Comparison of ENCODE assay signal across 13 cellular contexts in genomic region chr6:79335133-79335674, GRCh38.
DNase-seq lines count a peak whose midpoint lies in the region; ATAC-seq, FAIRE-seq and TF ChIP-seq lines count a peak whose summit lies in the region.
"Had no signal": no experiment of that assay in that cellular context is flagged by ENCODE, and none has a peak within 500 bp of the region (broad histone marks: within the 10 kb centered on the region; RNA-seq: fewer than 3 reads in every experiment).

No MANE protein-coding gene starts in this region.

- peaks cover 3% of the 10 kb centered on the region for H3K4me1 Mint-ChIP-seq in activated T-helper 17 cell treated with anti-CD3 and anti-CD28 coated beads, Interleukin-2, amount 50 U/mL, for 72 hours
- H3K4me1 Mint-ChIP-seq: central memory CD8-positive, alpha-beta T cell; naive thymus-derived CD8-positive, alpha-beta T cell had no signal

- no peaks in the 10 kb centered on the region for H3K9me3 Mint-ChIP-seq in activated T-helper 17 cell treated with anti-CD3 and anti-CD28 coated beads, Interleukin-2, amount 50 U/mL, for 72 hours
- H3K9me3 Mint-ChIP-seq: central memory CD8-positive, alpha-beta T cell; naive thymus-derived CD8-positive, alpha-beta T cell had no signal

- peak overlapping the region; percentile 44 for H3K27ac Mint-ChIP-seq in activated T-helper 17 cell treated with anti-CD3 and anti-CD28 coated beads, Interleukin-2, amount 50 U/mL, for 72 hours
- H3K27ac Mint-ChIP-seq: naive thymus-derived CD8-positive, alpha-beta T cell had no signal

- H3K4me3 Mint-ChIP-seq in activated T-helper 17 cell treated with anti-CD3 and anti-CD28 coated beads, Interleukin-2, amount 50 U/mL, for 72 hours = no peak overlapping the region
- H3K4me3 Mint-ChIP-seq: central memory CD8-positive, alpha-beta T cell; naive thymus-derived CD8-positive, alpha-beta T cell had no signal

- peak; percentile 46 for DNase-seq in GM20000 (ENCODE audit: low spot score)
- DNase-seq in COLO668 (lab: John Stamatoyannopoulos, UW; ENCODE audit: unreplicated experiment) = no peak
- no peak for DNase-seq in left colon
- DNase-seq in urothelium cell line (ENCODE audit: low spot score) = no peak
- DNase-seq in coronary artery (ENCODE audit: low spot score) = no peak
- DNase-seq: naive thymus-derived CD8-positive, alpha-beta T cell; NCI-H1694 treated with DMSO at 0.1 percent for 48 hours; SHP77; stimulated activated CD4-positive, alpha-beta T cell treated with anti-CD3 and anti-CD28 coated beads, Interleukin-4, amount 100 ng/mL, for 4 hours had no signal

- intact Hi-C loops in left colon (cut with DNase I, micrococcal nuclease) = no loop called here

- peak; percentile 95 for ATAC-seq in GM18511 (IDR thresholded peaks at IDR 0.05; ENCODE audit: unreplicated experiment)
- ATAC-seq in HG03039 (IDR thresholded peaks at IDR 0.05; ENCODE audit: unreplicated experiment) = peak; percentile 95
- peak; percentile 77 for ATAC-seq in activated T-helper 17 cell treated with anti-CD3 and anti-CD28 coated beads, Interleukin-2, amount 50 U/mL, for 72 hours (replicated peaks)
- no peak for ATAC-seq in left colon
- ATAC-seq: naive thymus-derived CD8-positive, alpha-beta T cell had no signal

- H3K27me3 Mint-ChIP-seq in activated T-helper 17 cell treated with anti-CD3 and anti-CD28 coated beads, Interleukin-2, amount 50 U/mL, for 72 hours = peaks cover 13% of the 10 kb centered on the region

- no peak for FAIRE-seq in urothelium cell line (lab: Jason Lieb, UNC)

- TF ChIP-seq CTCF in GM20000 (IDR thresholded peaks at IDR 0.05; ENCODE audit: extremely low read depth, missing control alignments) (no peak), coronary artery (IDR thresholded peaks at IDR 0.05) (no peak)

- H3K27ac ChIP-seq in coronary artery = no peak overlapping the region

- H3K36me3 Mint-ChIP-seq in activated T-helper 17 cell treated with anti-CD3 and anti-CD28 coated beads, Interleukin-2, amount 50 U/mL, for 72 hours (ENCODE audit: low read depth) = no peaks in the 10 kb centered on the region
- H3K36me3 Mint-ChIP-seq: naive thymus-derived CD8-positive, alpha-beta T cell had no signal

- no peak overlapping the region for H3K4me3 ChIP-seq in coronary artery
